ENCODE assay signal across 24 cellular contexts in the genomic region with DNA sequence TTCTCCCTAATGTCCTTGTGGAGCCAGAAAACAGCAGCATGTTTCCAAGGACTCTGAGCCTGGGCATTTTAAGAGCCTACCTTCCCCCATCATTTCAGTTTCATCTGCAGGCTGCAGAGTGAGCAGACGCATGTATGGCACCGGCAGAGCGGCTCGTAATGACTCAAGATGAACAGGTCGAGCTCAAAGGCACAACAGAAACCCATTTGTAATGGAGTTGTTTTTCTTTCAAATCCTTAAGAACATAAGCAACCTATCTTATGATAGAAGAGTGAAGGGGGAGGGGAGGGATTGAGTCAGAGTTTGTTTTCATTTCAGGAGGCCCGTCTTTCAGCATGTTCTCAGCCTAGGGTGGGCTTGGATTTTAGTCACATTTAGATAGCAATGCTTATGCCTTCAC. TPM values are rescaled to one million over a fixed set of nuclear protein-coding genes. Genes with fewer than 3 reads are reported as not detected.
A peak's percentile ranks its signal among the peaks of the same experiment; 100 is the strongest.
DNase-seq lines count a peak whose midpoint lies in the region; ATAC-seq, FAIRE-seq and TF ChIP-seq lines count a peak whose summit lies in the region.
"Had no signal": no experiment of that assay in that cellular context is flagged by ENCODE, and none has a peak within 500 bp of the region (broad histone marks: within the 10 kb centered on the region; RNA-seq: fewer than 3 reads in every experiment).

No MANE protein-coding gene starts in this region.

- no peak for ATAC-seq in activated T-cell treated with anti-CD3 and anti-CD28 coated beads, Interleukin-2, amount 50 U/mL, for 72 hours (replicated peaks in 1 of 2)

- POLR2A ChIA-PET in H1 (lab: Charles Lee; ENCODE audit: partially characterized antibody) = no interaction called here

- H3K79me2 ChIP-seq in H1 (ENCODE audit: control insufficient read depth in 1 of 2, insufficient read depth in 2 of 2, low read length in 2 of 2) = no peaks in the 10 kb centered on the region

- peaks cover 35% of the 10 kb centered on the region for H3K27me3 Mint-ChIP-seq in activated T-cell treated with anti-CD3 and anti-CD28 coated beads, Interleukin-2, amount 50 U/mL, for 72 hours (ENCODE audit: low read depth)

- no peak overlapping the region for H3K56ac ChIP-seq in H1 (replicated peaks; ENCODE audit: insufficient read length, low read depth, low read length)

- no peak overlapping the region for H3K23ac ChIP-seq in H1 (ENCODE audit: insufficient read length)

- no peak overlapping the region for H4K5ac ChIP-seq in H1 (ENCODE audit: insufficient read length, low read depth, low read length)

- no peak overlapping the region for H2BK5ac ChIP-seq in H1 (ENCODE audit: low read depth, low read length)

- no peak overlapping the region for H2BK12ac ChIP-seq in H1 (ENCODE audit: low read depth, low read length)

- H3K79me1 ChIP-seq in H1 (ENCODE audit: low read depth, low read length) = no peaks in the 10 kb centered on the region

- TF ChIP-seq EP300 in H1 (IDR thresholded peaks at IDR 0.05; ENCODE audit: borderline replicate concordance in 1 of 2, low read depth in 2 of 2, low read length in 2 of 2) = no peak

- no peak overlapping the region for H4K91ac ChIP-seq in H1 (replicated peaks; ENCODE audit: insufficient read length, low read length)

- TF ChIP-seq POLR2A in H1 (IDR thresholded peaks at IDR 0.05; ENCODE audit: control extremely low read depth in 1 of 2, low read depth in 2 of 2, low read length in 2 of 2) = no peak

- H2BK15ac ChIP-seq in H1 (ENCODE audit: low read length) = no peak overlapping the region

- H3K9ac ChIP-seq in H1 (replicated peaks in 1 of 4; ENCODE audit: extremely low read depth in 1 of 4, low read depth in 3 of 4, low read length in 3 of 4) = no peak overlapping the region

- H3K27ac Mint-ChIP-seq in activated T-cell treated with anti-CD3 and anti-CD28 coated beads, Interleukin-2, amount 50 U/mL, for 72 hours = no peak overlapping the region
- H3K27ac Mint-ChIP-seq: activated CD4-positive, alpha-beta memory T cell treated with anti-CD3 and anti-CD28 coated beads for 36 hours; activated naive CD8-positive, alpha-beta T cell treated with anti-CD3 and anti-CD28 coated beads for 36 hours; IgD-negative memory B cell; memory B cell had no signal

- no peak overlapping the region for H3K14ac ChIP-seq in H1 (ENCODE audit: insufficient read length)

- no peak overlapping the region for H3K27ac ChIP-seq in H1 (ENCODE audit: low read depth, low read length)
- H3K27ac ChIP-seq: Peyer's patch, stomach had no signal

- no peak overlapping the region for H2BK20ac ChIP-seq in H1 (ENCODE audit: low read length)

- no peak overlapping the region for H3K4ac ChIP-seq in H1 (replicated peaks; ENCODE audit: insufficient read length, low read depth, low read length)

- intact Hi-C loops in posterior cingulate gyrus (cut with DNase I) = no loop called here

- H4K8ac ChIP-seq in H1 (ENCODE audit: extremely low read depth, insufficient read depth, low read length) = no peak overlapping the region

- CTCF ChIA-PET in H1 (lab: Charles Lee; ENCODE audit: partially characterized antibody) = interaction anchor here (1.1 to 7.5 kb wide), 12 partner anchors 10 to 562 kb away, joined by 3 to 64 read pairs (median 4); no protein-coding TSS in a partner anchor

- H3K27me3 ChIP-seq in H1 (replicated peaks in 1 of 4; ENCODE audit: control insufficient read depth in 3 of 4, extremely low read depth in 1 of 4, insufficient read depth in 3 of 4, low read length in 3 of 4) = peaks cover 0 to 9% (median 3%) of the 10 kb centered on the region in 4 experiments; a peak in 3 of 7 replicates
- H3K27me3 ChIP-seq: Peyer's patch had no signal

- 85% methylated on average over 6 of the region's 6 CpGs; no CpG with 5 or more reads in 1 of the 2 experiments for WGBS in H1 (ENCODE audit: extremely low coverage in 1 of 2, insufficient coverage in 1 of 2, insufficient read length in 1 of 2, insufficient replicate concordance in 2 of 2, low coverage in 1 of 2, low lambda C conversion rate in 2 of 2, missing lambda C conversion rate in 1 of 2), 2 experiments

- no peaks in the 10 kb centered on the region for H3K36me3 Mint-ChIP-seq in activated T-cell treated with anti-CD3 and anti-CD28 coated beads, Interleukin-2, amount 50 U/mL, for 72 hours (ENCODE audit: insufficient read depth in 2 of 2)
- H3K36me3 Mint-ChIP-seq: activated CD4-positive, alpha-beta memory T cell treated with anti-CD3 and anti-CD28 coated beads for 36 hours; activated naive CD8-positive, alpha-beta T cell treated with anti-CD3 and anti-CD28 coated beads for 36 hours; IgD-negative memory B cell; memory B cell had no signal

- H3K4me2 ChIP-seq in H1 (ENCODE audit: insufficient read depth in 1 of 2, low read depth in 2 of 2, low read length in 2 of 2) = no peak overlapping the region

- H2BK120ac ChIP-seq in H1 (replicated peaks; ENCODE audit: low read depth, low read length) = no peak overlapping the region

- TF ChIP-seq CTCF in H1 (IDR thresholded peaks at IDR 0.05; ENCODE audit: control extremely low read depth in 1 of 3, insufficient read depth in 1 of 3, low read depth in 1 of 3, low read length in 3 of 3) = no peak

- H2AFZ ChIP-seq in H1 (ENCODE audit: low read length) = no peak overlapping the region; the same call in 1 of the 2 replicates

- H2AK5ac ChIP-seq in H1 (ENCODE audit: low read depth, low read length) = no peak overlapping the region

- H3K9me3 Mint-ChIP-seq in activated T-cell treated with anti-CD3 and anti-CD28 coated beads, Interleukin-2, amount 50 U/mL, for 72 hours = no peaks in the 10 kb centered on the region
- H3K9me3 Mint-ChIP-seq: activated CD4-positive, alpha-beta memory T cell treated with anti-CD3 and anti-CD28 coated beads for 36 hours; activated naive CD8-positive, alpha-beta T cell treated with anti-CD3 and anti-CD28 coated beads for 36 hours; IgD-negative memory B cell; memory B cell had no signal

- H4K20me1 ChIP-seq in H1 (replicated peaks in 1 of 2; ENCODE audit: control insufficient read depth in 1 of 2, insufficient read depth in 2 of 2, low read length in 2 of 2) = no peaks in the 10 kb centered on the region

- no peak overlapping the region for H3K18ac ChIP-seq in H1 (ENCODE audit: extremely low read depth, low read length)

- no peak overlapping the region for H3K4me3 Mint-ChIP-seq in activated T-cell treated with anti-CD3 and anti-CD28 coated beads, Interleukin-2, amount 50 U/mL, for 72 hours
- H3K4me3 Mint-ChIP-seq: activated CD4-positive, alpha-beta memory T cell treated with anti-CD3 and anti-CD28 coated beads for 36 hours; activated naive CD8-positive, alpha-beta T cell treated with anti-CD3 and anti-CD28 coated beads for 36 hours; IgD-negative memory B cell; memory B cell had no signal

- TF ChIP-seq RAD21 in H1 (IDR thresholded peaks at IDR 0.05 in 1 of 2, conservative IDR thresholded peaks at IDR 0.05 in 1 of 2; ENCODE audit: low read depth in 2 of 2, low read length in 2 of 2) = no peak

- no peaks in the 10 kb centered on the region for H3K9me3 ChIP-seq in H1 (ENCODE audit: insufficient read depth in 2 of 2, low read depth in 1 of 2, low read length in 1 of 2)
- H3K9me3 ChIP-seq: Peyer's patch, stomach had no signal

- H3K4me1 ChIP-seq in H1 (replicated peaks in 1 of 4; ENCODE audit: control insufficient read depth in 3 of 4, insufficient read depth in 4 of 4, low read length in 3 of 4) = peaks cover 0 to 3% (median 0%) of the 10 kb centered on the region in 4 experiments; a peak in 1 of 7 replicates
- H3K4me1 ChIP-seq: Peyer's patch, stomach had no signal

- H3K23me2 ChIP-seq in H1 (ENCODE audit: low read depth, low read length) = no peaks in the 10 kb centered on the region

- no peak overlapping the region for H3K4me3 ChIP-seq in H1 (ENCODE audit: extremely low read depth in 1 of 4, insufficient read depth in 2 of 4, low read depth in 3 of 4, low read length in 4 of 4)
- H3K4me3 ChIP-seq: Peyer's patch, stomach had no signal

- FAIRE-seq in H1 (lab: Jason Lieb, UNC) = no peak
- FAIRE-seq: colon, endothelial cell of umbilical vein, islet of Langerhans had no signal

- no peaks in the 10 kb centered on the region for H3K4me1 Mint-ChIP-seq in activated T-cell treated with anti-CD3 and anti-CD28 coated beads, Interleukin-2, amount 50 U/mL, for 72 hours (ENCODE audit: low read depth)
- H3K4me1 Mint-ChIP-seq: activated naive CD8-positive, alpha-beta T cell treated with anti-CD3 and anti-CD28 coated beads for 36 hours; IgD-negative memory B cell; memory B cell had no signal

- peak; percentile 43 for DNase-seq in COLO829 (ENCODE audit: low spot score)
- peak; percentile 54 for DNase-seq in NCI-H2227 treated with DMSO at 0.1 percent for 48 hours (lab: John Stamatoyannopoulos, UW)
- DNase-seq in H1 (ENCODE audit: low read depth in 1 of 2, low spot score in 2 of 2) = no peak
- DNase-seq in non-pigmented ciliary epithelial cell (ENCODE audit: low read depth) = peak; percentile 35
- no peak for DNase-seq in glomerular visceral epithelial cell (ENCODE audit: extremely low spot score)
- no peak for DNase-seq in activated CD4-positive, alpha-beta T cell treated with anti-CD3 and anti-CD28 coated beads for 4 hours
- no peak for DNase-seq in posterior cingulate gyrus
- DNase-seq in activated T-cell treated with anti-CD3 and anti-CD28 coated beads, Interleukin-2, amount 50 U/mL, for 72 hours = no peak
- DNase-seq: activated CD4-positive, alpha-beta memory T cell treated with anti-CD3 and anti-CD28 coated beads for 36 hours; activated naive CD8-positive, alpha-beta T cell treated with anti-CD3 and anti-CD28 coated beads for 36 hours; activated T-cell treated with anti-CD3 and anti-CD28 coated beads, Interleukin-2, amount 50 U/mL, for 48 hours; head of caudate nucleus; NCI-H1048; NCI-H2107; Peyer's patch; retina; stomach had no signal

- H3K36me3 ChIP-seq in H1 (ENCODE audit: control insufficient read depth in 2 of 4, insufficient read depth in 4 of 4, low read length in 3 of 4) = no peaks in the 10 kb centered on the region
- H3K36me3 ChIP-seq: Peyer's patch, stomach had no signal

TF ChIP-seq in H1, 55 proteins besides CTCF, POLR2A, EP300 and RAD21:
- TF ChIP-seq EZH2 (IDR thresholded peaks at IDR 0.05; ENCODE audit: low read depth, low read length, severe bottlenecking) = peak; percentile 15
- TF ChIP-seq CHD1 (IDR thresholded peaks at IDR 0.05; ENCODE audit: low read depth, low read length) = no peak

RNA-seq across cellular contexts. Expression of a gene that starts 54.9 kb away (rescaled TPM):
- total RNA-seq in H1 (2021; fragmentation: NEBNext Ultra II Directional; extraction: Animal tissue kit (Norgen Biotek cat#: 25700)) = not detected in 2 replicates
- not detected in 2 replicates for polyA plus RNA-seq in H1 (2011; rRNA removed)
- not detected for polyA plus RNA-seq in H1 (2011; cell fraction: cytosol; rRNA removed)
- not detected for polyA plus RNA-seq in H1 (2011; cell fraction: nucleus; rRNA removed)
- not detected in 4 replicates for polyA plus RNA-seq in H1 (2012, experiment 1 of 2)
- polyA plus RNA-seq in H1 (2012, experiment 2 of 2) = not detected
- not detected for polyA plus RNA-seq in H1 (2013, experiment 1 of 2)
- polyA plus RNA-seq in H1 (2013, experiment 2 of 2) = not detected
- polyA minus RNA-seq in H1 (2011; rRNA and poly(A)+ RNA removed) = not detected in 2 replicates
- polyA minus RNA-seq in H1 (2011; cell fraction: cytosol; rRNA and poly(A)+ RNA removed) = not detected
- polyA minus RNA-seq in H1 (2011; cell fraction: nucleus; rRNA and poly(A)+ RNA removed) = not detected
- total RNA-seq in activated T-cell treated with anti-CD3 and anti-CD28 coated beads, Interleukin-2, amount 50 U/mL, for 72 hours = not detected
- total RNA-seq: activated CD4-positive, alpha-beta memory T cell treated with anti-CD3 and anti-CD28 coated beads for 36 hours; activated naive CD8-positive, alpha-beta T cell treated with anti-CD3 and anti-CD28 coated beads for 36 hours; endothelial cell of umbilical vein; Peyer's patch; stomach; urinary bladder had no signal
- polyA plus RNA-seq: endothelial cell of umbilical vein, IgD-negative memory B cell, neural cell, stomach, urinary bladder had no signal

Comparison
In these comparisons a context has a peak if more than half of its experiments do, and no peak if none do; other contexts are left out.
1. DNase-seq: peak in COLO829 (single experiment), NCI-H2227 treated with DMSO at 0.1 percent for 48 hours (single experiment) and non-pigmented ciliary epithelial cell (single experiment); none in H1 (0 of 2), glomerular visceral epithelial cell (single experiment), activated CD4-positive, alpha-beta T cell treated with anti-CD3 and anti-CD28 coated beads for 4 hours (0 of 2), posterior cingulate gyrus (0 of 10) and activated T-cell treated with anti-CD3 and anti-CD28 coated beads, Interleukin-2, amount 50 U/mL, for 72 hours (0 of 2).